13 cellular contexts compared by ENCODE assay signal in genomic region chr2:85748948-85749875, GRCh38. TPM values are rescaled to one million over a fixed set of nuclear protein-coding genes. Genes with fewer than 3 reads are reported as not detected.
A peak's percentile ranks its signal among the peaks of the same experiment; 100 is the strongest.
DNase-seq lines count a peak whose midpoint lies in the region; FAIRE-seq and TF ChIP-seq lines count a peak whose summit lies in the region.
"Had no signal": no experiment of that assay in that cellular context is flagged by ENCODE, and none has a peak within 500 bp of the region (broad histone marks: within the 10 kb centered on the region; RNA-seq: fewer than 3 reads in every experiment).

No MANE protein-coding gene starts in this region.

- H3K9me3 Mint-ChIP-seq in endodermal cell (no peaks in the 10 kb centered on the region), glutamatergic neuron (ENCODE audit: unreplicated experiment) (peaks cover 7% of the 10 kb centered on the region)
- no peaks in the 10 kb centered on the region for H3K9me3 Mint-ChIP-seq in activated CD4-positive, alpha-beta T cell treated with anti-CD3 and anti-CD28 coated beads, Interleukin-2, amount 10 ng/mL, durations not matched to agents 7 days and 5 days
- H3K9me3 Mint-ChIP-seq: natural killer cell had no signal

- peaks cover 2% of the 10 kb centered on the region for H3K4me1 ChIP-seq in endodermal cell (ENCODE audit: control insufficient read depth, insufficient read depth, low read length)

- no peak overlapping the region for H3K4me3 ChIP-seq in endodermal cell (ENCODE audit: low read length)
- H3K4me3 ChIP-seq: cardiac muscle cell had no signal

- H3K36me3 Mint-ChIP-seq in endodermal cell (ENCODE audit: low read depth) = no peaks in the 10 kb centered on the region
- H3K36me3 Mint-ChIP-seq in activated CD4-positive, alpha-beta T cell treated with anti-CD3 and anti-CD28 coated beads, Interleukin-2, amount 10 ng/mL, durations not matched to agents 7 days and 5 days (ENCODE audit: low read depth) = no peaks in the 10 kb centered on the region
- H3K36me3 Mint-ChIP-seq in glutamatergic neuron (ENCODE audit: unreplicated experiment) = peaks cover 4% of the 10 kb centered on the region
- H3K36me3 Mint-ChIP-seq: natural killer cell had no signal

- no peak overlapping the region for H3K9ac ChIP-seq in endodermal cell (ENCODE audit: extremely low read depth, low read length, poor library complexity, severe bottlenecking)

- no peak overlapping the region for H3K27ac ChIP-seq in endodermal cell (ENCODE audit: low read depth, low read length)
- H3K27ac ChIP-seq: C4-2B, cardiac muscle cell had no signal

- no peaks in the 10 kb centered on the region for H3K36me3 ChIP-seq in endodermal cell (ENCODE audit: control insufficient read depth, insufficient read depth, low read length)
- H3K36me3 ChIP-seq: cardiac muscle cell had no signal

- no peak overlapping the region for H3K27ac Mint-ChIP-seq in endodermal cell
- H3K27ac Mint-ChIP-seq in activated CD4-positive, alpha-beta T cell treated with anti-CD3 and anti-CD28 coated beads, Interleukin-2, amount 10 ng/mL, durations not matched to agents 7 days and 5 days = no peak overlapping the region
- no peak overlapping the region for H3K27ac Mint-ChIP-seq in glutamatergic neuron (ENCODE audit: unreplicated experiment)
- H3K27ac Mint-ChIP-seq: natural killer cell had no signal

- DNase-seq in AG08395 (ENCODE audit: low spot score) (peak; percentile 77), HTR-8/SVneo (ENCODE audit: insufficient read length, low spot score) (no peak), endodermal cell (no peak), myocyte (ENCODE audit: low read depth) (peak; percentile 54), NCI-H82 (lab: John Stamatoyannopoulos, UW) (no peak), glutamatergic neuron (no peak), middle frontal gyrus (ENCODE audit: extremely low spot score, low spot score) (no peak)
- DNase-seq in activated CD4-positive, alpha-beta T cell treated with anti-CD3 and anti-CD28 coated beads, Interleukin-2, amount 10 ng/mL, durations not matched to agents 7 days and 5 days = no peak
- DNase-seq: natural killer cell; stimulated activated CD4-positive, alpha-beta T cell treated with anti-CD3 and anti-CD28 coated beads, Interleukin-12 subunit alpha, Interleukin-12 subunit beta, amount 100 ng/mL, for 4 hours had no signal

- 71 to 85% methylated on average over 4 to 8 of the region's 8 CpGs for WGBS in endodermal cell (ENCODE audit: insufficient coverage in 1 of 2, insufficient read length in 1 of 2), 2 experiments

- no peaks in the 10 kb centered on the region for H3K9me3 ChIP-seq in endodermal cell (ENCODE audit: control insufficient read depth, low read length)

- peak; percentile 44 for TF ChIP-seq CTCF in endodermal cell (conservative IDR thresholded peaks at IDR 0.05)
- TF ChIP-seq CTCF in glutamatergic neuron (IDR thresholded peaks at IDR 0.05; ENCODE audit: partially characterized antibody, unreplicated experiment) = no peak

- POLR2A ChIA-PET in activated CD4-positive, alpha-beta T cell treated with anti-CD3 and anti-CD28 coated beads, Interleukin-2, amount 10 ng/mL, durations not matched to agents 7 days and 5 days (lab: Charles Lee) = interaction anchor here (0.7 kb wide), 1 partner anchor 395 kb away, joined by 4 read pairs; no protein-coding TSS in a partner anchor

- H3K4me1 Mint-ChIP-seq in endodermal cell = peaks cover 8% of the 10 kb centered on the region
- H3K4me1 Mint-ChIP-seq in activated CD4-positive, alpha-beta T cell treated with anti-CD3 and anti-CD28 coated beads, Interleukin-2, amount 10 ng/mL, durations not matched to agents 7 days and 5 days = peaks cover 2% of the 10 kb centered on the region
- H3K4me1 Mint-ChIP-seq in glutamatergic neuron (ENCODE audit: low read depth, unreplicated experiment) = peaks cover 13% of the 10 kb centered on the region

- FAIRE-seq in HTR-8/SVneo (lab: Jason Lieb, UNC) = peak; percentile 77

- H3K27me3 ChIP-seq in endodermal cell (ENCODE audit: control insufficient read depth, insufficient read depth, low read length, poor library complexity, severe bottlenecking) = peaks cover 88% of the 10 kb centered on the region

- no peak overlapping the region for H3K4me3 Mint-ChIP-seq in endodermal cell
- no peak overlapping the region for H3K4me3 Mint-ChIP-seq in activated CD4-positive, alpha-beta T cell treated with anti-CD3 and anti-CD28 coated beads, Interleukin-2, amount 10 ng/mL, durations not matched to agents 7 days and 5 days
- no peak overlapping the region for H3K4me3 Mint-ChIP-seq in glutamatergic neuron (ENCODE audit: unreplicated experiment)
- H3K4me3 Mint-ChIP-seq: natural killer cell had no signal

- H3K27me3 Mint-ChIP-seq in endodermal cell (ENCODE audit: insufficient read depth) = peaks cover 89% of the 10 kb centered on the region
- H3K27me3 Mint-ChIP-seq in activated CD4-positive, alpha-beta T cell treated with anti-CD3 and anti-CD28 coated beads, Interleukin-2, amount 10 ng/mL, durations not matched to agents 7 days and 5 days = peaks cover 73% of the 10 kb centered on the region
- H3K27me3 Mint-ChIP-seq in glutamatergic neuron (ENCODE audit: unreplicated experiment) = peaks cover 7% of the 10 kb centered on the region

- CTCF ChIA-PET in activated CD4-positive, alpha-beta T cell treated with anti-CD3 and anti-CD28 coated beads, Interleukin-2, amount 10 ng/mL, durations not matched to agents 7 days and 5 days (lab: Charles Lee) = interaction anchor here (0.6 to 5.8 kb wide), 16 partner anchors 9 to 743 kb away, joined by 3 to 33 read pairs (median 3); no protein-coding TSS in a partner anchor

RNA-seq across cellular contexts. Expression of gene ATOH8, which starts 4.6 kb away (rescaled TPM):
- 1 to 10 TPM; 1.3 to 1.6 TPM for total RNA-seq in endodermal cell
- polyA plus RNA-seq in endodermal cell (2013, experiment 1 of 2) = 6.6 TPM
- polyA plus RNA-seq in endodermal cell (2013, experiment 2 of 2) = 8.9 TPM
- total RNA-seq in myocyte = 7.2 and 8.3 TPM in 2 replicates
- polyA plus RNA-seq in myocyte (2012) = 3.1 TPM
- total RNA-seq in activated CD4-positive, alpha-beta T cell treated with anti-CD3 and anti-CD28 coated beads, Interleukin-2, amount 10 ng/mL, durations not matched to agents 7 days and 5 days = under 1 TPM; 0.10 to 0.12 TPM
- total RNA-seq in glutamatergic neuron (ENCODE audit: unreplicated experiment) = 9.0 TPM

RNA-seq across cellular contexts. Expression of gene GNLY, which starts 55.1 kb away (rescaled TPM):
- total RNA-seq in endodermal cell = not detected
- 0.39 TPM for polyA plus RNA-seq in endodermal cell (2013, experiment 1 of 2)
- polyA plus RNA-seq in endodermal cell (2013, experiment 2 of 2) = 0.66 TPM
- total RNA-seq in myocyte = 1.4 TPM in 1 of 2 replicates, not detected in the other
- 0.14 TPM for polyA plus RNA-seq in myocyte (2012)
- 10 to 100 TPM; 72.9 to 75.5 TPM for total RNA-seq in activated CD4-positive, alpha-beta T cell treated with anti-CD3 and anti-CD28 coated beads, Interleukin-2, amount 10 ng/mL, durations not matched to agents 7 days and 5 days
- total RNA-seq in glutamatergic neuron (ENCODE audit: unreplicated experiment) = not detected
- total RNA-seq: cardiac muscle cell, epithelial cell of proximal tubule had no signal
- polyA plus RNA-seq: cardiac muscle cell had no signal

Comparison
In these comparisons a context has a peak if more than half of its experiments do, and no peak if none do; other contexts are left out.
1. DNase-seq: peak in AG08395 (single experiment) and myocyte (single experiment); none in HTR-8/SVneo (single experiment), endodermal cell (single experiment), NCI-H82 (single experiment), activated CD4-positive, alpha-beta T cell treated with anti-CD3 and anti-CD28 coated beads, Interleukin-2, amount 10 ng/mL, durations not matched to agents 7 days and 5 days (single experiment), glutamatergic neuron (single experiment) and middle frontal gyrus (single experiment).
2. RNA of gene GNLY, which starts 55.1 kb away (total RNA-seq): 72.9 to 75.5 TPM in activated CD4-positive, alpha-beta T cell treated with anti-CD3 and anti-CD28 coated beads, Interleukin-2, amount 10 ng/mL, durations not matched to agents 7 days and 5 days; 1.4 TPM in myocyte, not detected in endodermal cell and not detected in glutamatergic neuron (single experiment); every median in the first group is over 10 times any median in the second.